In the genomic region with DNA sequence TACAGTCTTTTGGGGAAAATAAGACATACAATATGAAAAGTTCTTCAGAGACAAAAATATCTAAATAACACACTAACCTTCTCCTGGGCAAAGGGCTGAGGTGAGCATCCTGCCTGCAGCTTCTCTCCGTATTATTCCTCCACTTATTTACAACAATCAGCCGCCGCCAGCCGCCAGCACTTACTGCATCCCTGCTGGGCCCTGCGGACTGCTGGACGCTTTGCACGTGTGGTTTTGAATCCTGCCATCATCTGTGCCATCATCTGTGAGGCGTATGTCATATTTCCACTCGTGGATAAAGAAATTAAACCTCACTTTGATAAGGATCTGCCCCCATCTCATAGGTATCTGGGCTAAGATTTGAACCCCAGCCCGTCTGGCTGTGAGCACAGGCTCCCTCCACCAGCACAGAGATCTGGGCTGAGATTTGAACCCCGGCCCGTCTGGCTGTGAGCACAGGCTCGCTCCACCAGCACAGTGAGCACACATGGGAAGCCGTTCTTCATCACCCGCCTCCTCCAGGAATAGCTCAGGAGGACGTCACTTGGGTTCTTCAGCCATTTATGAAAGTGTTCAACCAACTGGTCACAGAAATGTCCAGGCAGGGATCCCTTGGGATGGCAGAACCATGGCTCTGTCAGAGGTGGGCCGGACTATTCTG, we compare ENCODE assay signal across 15 cellular contexts. TPM values are rescaled to one million over a fixed set of nuclear protein-coding genes. Genes with fewer than 3 reads are reported as not detected.
A peak's percentile ranks its signal among the peaks of the same experiment; 100 is the strongest.
DNase-seq lines count a peak whose midpoint lies in the region; ATAC-seq and TF ChIP-seq lines count a peak whose summit lies in the region.
"Had no signal": no experiment of that assay in that cellular context is flagged by ENCODE, and none has a peak within 500 bp of the region (broad histone marks: within the 10 kb centered on the region; RNA-seq: fewer than 3 reads in every experiment).

No MANE protein-coding gene starts in this region.

- peak overlapping the region; percentile 83 for H3K27ac Mint-ChIP-seq in neural progenitor cell

- H3K4me1 ChIP-seq in neural progenitor cell (no peaks in the 10 kb centered on the region), PC-3 (ENCODE audit: insufficient read depth, low read length) (no peaks in the 10 kb centered on the region)
- H3K4me1 ChIP-seq: A549, BE2C had no signal

- H3K4me3 Mint-ChIP-seq in neural progenitor cell: no peak overlapping the region
- H3K4me3 Mint-ChIP-seq: CD4-positive, alpha-beta memory T cell had no signal

- H3F3A ChIP-seq in neural progenitor cell (ENCODE audit: low read depth) (peaks cover 4% of the 10 kb centered on the region), PC-3 (ENCODE audit: low read length, unreplicated experiment) (no peaks in the 10 kb centered on the region)

- H3K4me1 Mint-ChIP-seq in neural progenitor cell: peaks cover 3% of the 10 kb centered on the region
- H3K4me1 Mint-ChIP-seq: CD4-positive, alpha-beta memory T cell had no signal

- no peaks in the 10 kb centered on the region for H3K9me2 ChIP-seq in PC-3 (replicated peaks; ENCODE audit: low read length)

- H3K9ac ChIP-seq in neural progenitor cell (no peak overlapping the region), PC-3 (ENCODE audit: low read length) (no peak overlapping the region)
- H3K9ac ChIP-seq: GM23248 had no signal

- POLR2A ChIA-PET in PC-3 (lab: Charles Lee; ENCODE audit: unreplicated experiment): no interaction called here

- TF ChIP-seq CTCF in neural progenitor cell (IDR thresholded peaks at IDR 0.05) (no peak), PC-3 (conservative IDR thresholded peaks at IDR 0.05; ENCODE audit: low read depth, low read length) (no peak)

- no peaks in the 10 kb centered on the region for H3K9me3 Mint-ChIP-seq in neural progenitor cell
- H3K9me3 Mint-ChIP-seq: CD4-positive, alpha-beta memory T cell had no signal

- H3K79me2 ChIP-seq in neural progenitor cell (ENCODE audit: low read depth) (no peaks in the 10 kb centered on the region), PC-3 (ENCODE audit: low read length) (no peaks in the 10 kb centered on the region)

- H3K36me3 Mint-ChIP-seq in neural progenitor cell: no peaks in the 10 kb centered on the region
- H3K36me3 Mint-ChIP-seq: CD4-positive, alpha-beta memory T cell had no signal

- no TSS peak for BruUV-seq in PC-3 (replicated peaks; lab: Mats Ljungman, UMichigan)

- H3K27ac ChIP-seq in neural progenitor cell: no peak overlapping the region
- no peak overlapping the region for H3K27ac ChIP-seq in PC-3 (ENCODE audit: low read length)
- H3K27ac ChIP-seq: A549, C4-2B, GM23248 had no signal

- no peak for ATAC-seq in PC-3
- ATAC-seq in HG02642 (IDR thresholded peaks at IDR 0.05; ENCODE audit: poor library complexity, unreplicated experiment): no peak
- ATAC-seq: A549, HCT116 had no signal

- no peaks in the 10 kb centered on the region for H3K36me3 ChIP-seq in neural progenitor cell
- no peaks in the 10 kb centered on the region for H3K36me3 ChIP-seq in PC-3 (ENCODE audit: low read depth, low read length)
- H3K36me3 ChIP-seq: BE2C had no signal

- H2AFZ ChIP-seq in neural progenitor cell (replicated peaks) (no peak overlapping the region), PC-3 (ENCODE audit: low read length) (no peak overlapping the region)
- H2AFZ ChIP-seq: GM23248 had no signal

- peaks cover 3% of the 10 kb centered on the region for H3K27me3 Mint-ChIP-seq in neural progenitor cell (ENCODE audit: insufficient read depth, low read depth)

- DNase-seq in NCI-H1417 treated with DMSO at 0.1 percent for 48 hours (lab: John Stamatoyannopoulos, UW) (peak; percentile 45), NCI-H146 treated with DMSO at 0.1 percent for 48 hours (lab: John Stamatoyannopoulos, UW; ENCODE audit: unreplicated experiment) (peak; percentile 49), NCI-H748 treated with DMSO at 0.1 percent for 48 hours (lab: John Stamatoyannopoulos, UW) (peak; percentile 23), neural progenitor cell (ENCODE audit: low spot score) (no peak), PC-3 (no peak), DMS79 (lab: John Stamatoyannopoulos, UW) (no peak)
- DNase-seq: BE2C; CD4-positive, alpha-beta memory T cell; DMS79 treated with DMSO at 0.1 percent for 48 hours; EL; GM23248 had no signal

- CTCF ChIA-PET in PC-3 (lab: Charles Lee): no interaction called here

- H3K4me3 ChIP-seq in neural progenitor cell (no peak overlapping the region), PC-3 (ENCODE audit: low read length) (no peak overlapping the region)
- H3K4me3 ChIP-seq: A549, GM23248 had no signal

- intact Hi-C loops in PC-3 (cut with micrococcal nuclease): no loop called here

- H4K20me1 ChIP-seq in neural progenitor cell (ENCODE audit: low read depth): no peaks in the 10 kb centered on the region
- H4K20me1 ChIP-seq in PC-3 (ENCODE audit: low read length): no peaks in the 10 kb centered on the region

- no peaks in the 10 kb centered on the region for H3K9me3 ChIP-seq in neural progenitor cell (ENCODE audit: low read depth)
- H3K9me3 ChIP-seq in PC-3 (ENCODE audit: low read length): no peaks in the 10 kb centered on the region
- H3K9me3 ChIP-seq: A549, BE2C had no signal

- H3K27me3 ChIP-seq in neural progenitor cell: no peaks in the 10 kb centered on the region
- H3K27me3 ChIP-seq in PC-3 (ENCODE audit: low read length): peaks cover 26% of the 10 kb centered on the region; the same call in 1 of the 2 replicates

- H3K4me2 ChIP-seq in neural progenitor cell: no peak overlapping the region
- no peak overlapping the region for H3K4me2 ChIP-seq in PC-3 (ENCODE audit: low read length)
- H3K4me2 ChIP-seq: A549 had no signal

RNA-seq across cellular contexts. Expression of gene TUBGCP3, which starts 35.2 kb away (rescaled TPM):
- total RNA-seq in neural progenitor cell (ENCODE audit: low replicate concordance) (33.6 and 34.6 TPM in 2 replicates), PC-3 (2014; rRNA removed) (25.8 and 25.9 TPM in 2 replicates)

Comparison
In these comparisons a context has a peak if more than half of its experiments do, and no peak if none do; other contexts are left out.
1. DNase-seq: peak in NCI-H1417 treated with DMSO at 0.1 percent for 48 hours (single experiment), NCI-H146 treated with DMSO at 0.1 percent for 48 hours (single experiment) and NCI-H748 treated with DMSO at 0.1 percent for 48 hours (single experiment); none in neural progenitor cell (single experiment), PC-3 (single experiment) and DMS79 (single experiment).